Comparison of ENCODE assay signal across 17 cellular contexts in genomic region chr2:27721335-27721734, GRCh38. TPM values are rescaled to one million over a fixed set of nuclear protein-coding genes. Genes with fewer than 3 reads are reported as not detected.
A peak's percentile ranks its signal among the peaks of the same experiment; 100 is the strongest.
DNase-seq lines count a peak whose midpoint lies in the region; ATAC-seq, FAIRE-seq and TF ChIP-seq lines count a peak whose summit lies in the region.
"Had no signal": no experiment of that assay in that cellular context is flagged by ENCODE, and none has a peak within 500 bp of the region (broad histone marks: within the 10 kb centered on the region; RNA-seq: fewer than 3 reads in every experiment).

No MANE protein-coding gene starts in this region.

- no peak overlapping the region for H2AFZ ChIP-seq in neural progenitor cell (replicated peaks)

- H3K4me3 Mint-ChIP-seq in neural progenitor cell, result no peak overlapping the region
- H3K4me3 Mint-ChIP-seq: naive thymus-derived CD4-positive, alpha-beta T cell had no signal

- no peak for TF ChIP-seq POLR2A in esophagus muscularis mucosa (IDR thresholded peaks at IDR 0.05; ENCODE audit: low read depth)

- peaks cover 29% of the 10 kb centered on the region for H3K4me1 Mint-ChIP-seq in neural progenitor cell

- H3K27me3 ChIP-seq in BLaER1 treated with 17β-estradiol and CSF1 and Interleukin-3, amounts not matched to agents 10 nM and 100 nM, result peaks cover 0 to 12% (median 9%) of the 10 kb centered on the region in 11 experiments; a peak in 14 of 22 replicates
- H3K27me3 ChIP-seq in bronchial epithelial cell (ENCODE audit: control insufficient read depth, insufficient read depth, low read length) (no peaks in the 10 kb centered on the region), neural progenitor cell (peaks cover 9% of the 10 kb centered on the region), esophagus muscularis mucosa (no peaks in the 10 kb centered on the region)
- H3K27me3 ChIP-seq: body of pancreas, foreskin keratinocyte, right lobe of liver had no signal

- TF ChIP-seq CTCF in bronchial epithelial cell (IDR thresholded peaks at IDR 0.05; ENCODE audit: insufficient read depth, low read length, severe bottlenecking), result no peak
- no peak for TF ChIP-seq CTCF in neural progenitor cell (IDR thresholded peaks at IDR 0.05)
- TF ChIP-seq CTCF in esophagus muscularis mucosa (IDR thresholded peaks at IDR 0.05), result no peak

- DNase-seq in HT-29 (ENCODE audit: low spot score), result peak; percentile 66
- peak; percentile 41 for DNase-seq in bronchial epithelial cell (ENCODE audit: low read depth)
- no peak for DNase-seq in neural progenitor cell (ENCODE audit: low spot score)
- no peak for DNase-seq in SHP77 treated with DMSO at 0.1 percent for 48 hours (lab: John Stamatoyannopoulos, UW)
- no peak for DNase-seq in esophagus muscularis mucosa (ENCODE audit: extremely low spot score)
- DNase-seq: activated T-cell treated with anti-CD3 and anti-CD28 coated beads, Interleukin-2, amount 50 U/mL, for 1 hour; body of pancreas; effector CD8-positive, alpha-beta T cell; foreskin keratinocyte; naive thymus-derived CD4-positive, alpha-beta T cell; NCI-H1694; NCI-H526; right lobe of liver had no signal

- H3K9me3 ChIP-seq in BLaER1 treated with 17β-estradiol and CSF1 and Interleukin-3, amounts not matched to agents 10 nM and 100 nM (replicated peaks in 1 of 11), result no peaks in the 10 kb centered on the region
- H3K9me3 ChIP-seq in neural progenitor cell (ENCODE audit: low read depth) (no peaks in the 10 kb centered on the region), esophagus muscularis mucosa (no peaks in the 10 kb centered on the region)
- H3K9me3 ChIP-seq: body of pancreas, right lobe of liver had no signal

- WGBS in esophagus muscularis mucosa, result 70% methylated on average over 5 of the region's 8 CpGs

- peak overlapping the region in 1 of 11 experiments; percentile 6; a peak in 1 of 22 replicates for H3K9ac ChIP-seq in BLaER1 treated with 17β-estradiol and CSF1 and Interleukin-3, amounts not matched to agents 10 nM and 100 nM
- H3K9ac ChIP-seq in neural progenitor cell, result no peak overlapping the region

- H3K4me1 ChIP-seq in BLaER1 treated with 17β-estradiol and CSF1 and Interleukin-3, amounts not matched to agents 10 nM and 100 nM, result peaks cover 28 to 66% (median 49%) of the 10 kb centered on the region in 10 experiments
- H3K4me1 ChIP-seq in neural progenitor cell, result peaks cover 28% of the 10 kb centered on the region
- H3K4me1 ChIP-seq in esophagus muscularis mucosa, result peaks cover 32 to 51% (median 41%) of the 10 kb centered on the region in 4 donors

- no peaks in the 10 kb centered on the region for H4K20me1 ChIP-seq in BLaER1 treated with 17β-estradiol and CSF1 and Interleukin-3, amounts not matched to agents 10 nM and 100 nM
- H4K20me1 ChIP-seq in neural progenitor cell (ENCODE audit: low read depth), result no peaks in the 10 kb centered on the region

- TF ChIP-seq EP300 in esophagus muscularis mucosa (IDR thresholded peaks at IDR 0.05), result no peak

- no peaks in the 10 kb centered on the region for H3K36me3 Mint-ChIP-seq in neural progenitor cell
- H3K36me3 Mint-ChIP-seq: naive thymus-derived CD4-positive, alpha-beta T cell had no signal

- peaks cover 10% of the 10 kb centered on the region for H3K27me3 Mint-ChIP-seq in neural progenitor cell (ENCODE audit: insufficient read depth, low read depth)

- no peaks in the 10 kb centered on the region for H3K9me3 Mint-ChIP-seq in neural progenitor cell
- H3K9me3 Mint-ChIP-seq: naive thymus-derived CD4-positive, alpha-beta T cell had no signal

- peaks cover 33% of the 10 kb centered on the region for H3F3A ChIP-seq in neural progenitor cell (ENCODE audit: low read depth)

- no peak for FAIRE-seq in bronchial epithelial cell (lab: Jason Lieb, UNC)
- FAIRE-seq: islet of Langerhans, K562 had no signal

- peak overlapping the region; percentile 41 to 80 (median 69) for H3K4me2 ChIP-seq in BLaER1 treated with 17β-estradiol and CSF1 and Interleukin-3, amounts not matched to agents 10 nM and 100 nM
- no peak overlapping the region for H3K4me2 ChIP-seq in neural progenitor cell

- H3K4me3 ChIP-seq in BLaER1 treated with 17β-estradiol and CSF1 and Interleukin-3, amounts not matched to agents 10 nM and 100 nM, result no peak overlapping the region
- no peak overlapping the region for H3K4me3 ChIP-seq in bronchial epithelial cell (ENCODE audit: low read depth, low read length)
- H3K4me3 ChIP-seq in neural progenitor cell, result no peak overlapping the region
- H3K4me3 ChIP-seq in esophagus muscularis mucosa, result no peak overlapping the region
- H3K4me3 ChIP-seq: body of pancreas, K562, right lobe of liver had no signal

- H3K27ac ChIP-seq in BLaER1 treated with 17β-estradiol and CSF1 and Interleukin-3, amounts not matched to agents 10 nM and 100 nM, result peak overlapping the region in 3 of 11 experiments; percentile 0 to 25 (median 13); a peak in 2 of 22 replicates
- H3K27ac ChIP-seq in neural progenitor cell, result no peak overlapping the region
- peak overlapping the region in 2 of 4 donors; percentile 5 to 10 for H3K27ac ChIP-seq in esophagus muscularis mucosa (replicated peaks in 1 of 4)
- H3K27ac ChIP-seq: body of pancreas, foreskin keratinocyte, right lobe of liver had no signal

- H3K27ac Mint-ChIP-seq in neural progenitor cell, result peak overlapping the region; percentile 64

- no peaks in the 10 kb centered on the region for H3K36me3 ChIP-seq in BLaER1 treated with 17β-estradiol and CSF1 and Interleukin-3, amounts not matched to agents 10 nM and 100 nM
- H3K36me3 ChIP-seq in bronchial epithelial cell (ENCODE audit: control insufficient read depth, insufficient read depth, low read length) (no peaks in the 10 kb centered on the region), neural progenitor cell (no peaks in the 10 kb centered on the region), esophagus muscularis mucosa (no peaks in the 10 kb centered on the region)
- H3K36me3 ChIP-seq: right lobe of liver had no signal

- no peak for ATAC-seq in HG02870 (IDR thresholded peaks at IDR 0.05; ENCODE audit: unreplicated experiment)
- ATAC-seq: body of pancreas; foreskin keratinocyte; K562; naive thymus-derived CD4-positive, alpha-beta T cell had no signal

- intact Hi-C loops in esophagus muscularis mucosa (cut with DNase I), result loop anchor here (5.0 kb wide), 2 partner anchors 51 to 676 kb away; partner anchors contain the start of gene MRPL33

- H3K79me2 ChIP-seq in neural progenitor cell (ENCODE audit: low read depth), result no peaks in the 10 kb centered on the region

RNA-seq across cellular contexts. Expression of gene MRPL33, which starts 50.2 kb away (rescaled TPM):
- total RNA-seq in HT-29 (2014; rRNA removed; shearing (Covaris generic)), result 64.9 and 72.1 TPM in 2 replicates
- total RNA-seq in bronchial epithelial cell (11.3 and 37.9 TPM in 2 replicates), neural progenitor cell (ENCODE audit: low replicate concordance) (78.9 and 147 TPM in 2 replicates), esophagus muscularis mucosa (100 to 1,000 TPM; 283 to 500 (median 345) TPM)

RNA-seq across cellular contexts. Expression of gene SLC4A1AP, which starts 57.6 kb away (rescaled TPM):
- 20.9 and 22.2 TPM in 2 replicates for total RNA-seq in HT-29 (2014; rRNA removed; shearing (Covaris generic))
- total RNA-seq in bronchial epithelial cell (20.5 and 27.4 TPM in 2 replicates), neural progenitor cell (ENCODE audit: low replicate concordance) (24.9 and 32.2 TPM in 2 replicates), esophagus muscularis mucosa (10 to 100 TPM; 16.7 to 22.8 (median 20.1) TPM)

RNA-seq across cellular contexts. Expression of gene SUPT7L, which starts 57.9 kb away (rescaled TPM):
- 21.4 and 22.9 TPM in 2 replicates for total RNA-seq in HT-29 (2014; rRNA removed; shearing (Covaris generic))
- total RNA-seq in bronchial epithelial cell, result 10.5 and 14.7 TPM in 2 replicates
- total RNA-seq in neural progenitor cell (ENCODE audit: low replicate concordance), result 35.7 and 43.5 TPM in 2 replicates
- 10 to 100 TPM; 18.5 to 23.1 (median 20.7) TPM for total RNA-seq in esophagus muscularis mucosa

Comparison
In these comparisons a context has a peak if more than half of its experiments do, and no peak if none do; other contexts are left out.
1. DNase-seq: peak in HT-29 (single experiment) and bronchial epithelial cell (single experiment); none in neural progenitor cell (single experiment), SHP77 treated with DMSO at 0.1 percent for 48 hours (single experiment) and esophagus muscularis mucosa (single experiment).